Comparison of ENCODE assay signal across 25 cellular contexts in genomic region chr4:41524446-41524845, GRCh38. TPM values are rescaled to one million over a fixed set of nuclear protein-coding genes. Genes with fewer than 3 reads are reported as not detected.
DNase-seq lines count a peak whose midpoint lies in the region; ATAC-seq, FAIRE-seq and TF ChIP-seq lines count a peak whose summit lies in the region.
"Had no signal": no experiment of that assay in that cellular context is flagged by ENCODE, and none has a peak within 500 bp of the region (broad histone marks: within the 10 kb centered on the region; RNA-seq: fewer than 3 reads in every experiment).

No MANE protein-coding gene starts in this region.

- H2AFZ ChIP-seq in astrocyte (ENCODE audit: low read depth, low read length): no peak overlapping the region

- no peak for ATAC-seq in right lobe of liver
- ATAC-seq: activated CD4-positive, CD25-positive, alpha-beta regulatory T cell treated with anti-CD3 and anti-CD28 coated beads, Interleukin-2, amount 50 U/mL, for 24 hours; activated T-helper 17 cell treated with anti-CD3 and anti-CD28 coated beads, Interleukin-2, amount 50 U/mL, for 72 hours; natural killer cell treated with Interleukin-12 subunit alpha and Interleukin-12 subunit beta and Interleukin-15 and Interleukin-18, amount 100 ng/mL, for 72 hours; T-helper 17 cell had no signal

- H3K27me3 ChIP-seq in astrocyte (ENCODE audit: insufficient read depth, low read length) (no peaks in the 10 kb centered on the region), right lobe of liver (no peaks in the 10 kb centered on the region)
- H3K27me3 ChIP-seq: left lung, upper lobe of left lung had no signal

- H3K4me3 Mint-ChIP-seq in astrocyte (ENCODE audit: unreplicated experiment) (no peak overlapping the region), progenitor cell of endocrine pancreas (ENCODE audit: low read depth) (no peak overlapping the region)
- H3K4me3 Mint-ChIP-seq: activated CD4-positive, alpha-beta memory T cell treated with anti-CD3 and anti-CD28 coated beads for 36 hours; activated naive CD4-positive, alpha-beta T cell treated with anti-CD3 and anti-CD28 coated beads, Interleukin-2, amount 50 U/mL, for 24 hours; activated T-helper 17 cell treated with anti-CD3 and anti-CD28 coated beads, Interleukin-2, amount 50 U/mL, for 72 hours; CD14-positive monocyte; natural killer cell treated with Interleukin-12 subunit alpha and Interleukin-12 subunit beta and Interleukin-15 and Interleukin-18, amount 100 ng/mL, for 72 hours; T-helper 17 cell had no signal

- no peaks in the 10 kb centered on the region for H3K79me2 ChIP-seq in astrocyte (ENCODE audit: insufficient read depth, low read length)

- peak; percentile 13 for DNase-seq in DMS79 treated with DMSO at 0.1 percent for 48 hours (lab: John Stamatoyannopoulos, UW)
- no peak for DNase-seq in HTR-8/SVneo (ENCODE audit: insufficient read length, low spot score)
- DNase-seq in astrocyte (ENCODE audit: low read depth): no peak
- no peak for DNase-seq in progenitor cell of endocrine pancreas (ENCODE audit: low spot score, unreplicated experiment)
- DNase-seq in ureter (ENCODE audit: low spot score): no peak
- DNase-seq in HPDE6-E6E7 (ENCODE audit: extremely low spot score): no peak
- DNase-seq in right lobe of liver: no peak
- DNase-seq: activated CD4-positive, alpha-beta memory T cell treated with anti-CD3 and anti-CD28 coated beads for 36 hours; activated CD8-positive, alpha-beta memory T cell treated with anti-CD3 and anti-CD28 coated beads, Interleukin-2, amount 50 U/mL, for 48 hours; amygdala; left lung; midbrain; NCI-H1694 treated with DMSO at 0.1 percent for 48 hours; NCI-H526; stimulated activated CD4-positive, alpha-beta T cell treated with anti-CD3 and anti-CD28 coated beads, Interleukin-2, amount 100 ng/mL, for 48 hours; T-helper 17 cell had no signal

- H3K4me1 ChIP-seq in astrocyte (ENCODE audit: insufficient read depth, low read length) (peaks cover 13% of the 10 kb centered on the region), right lobe of liver (no peaks in the 10 kb centered on the region)
- H3K4me1 ChIP-seq: left lung had no signal

- peak overlapping the region; percentile 76 for H3K4me2 ChIP-seq in astrocyte (ENCODE audit: low read length)

- FAIRE-seq in HTR-8/SVneo (lab: Jason Lieb, UNC) (peak; percentile 51), astrocyte (lab: Jason Lieb, UNC) (no peak)
- FAIRE-seq: GM12891, RCC 7860 had no signal

- H3K4me1 Mint-ChIP-seq in astrocyte (ENCODE audit: low read depth, unreplicated experiment) (peaks cover 18% of the 10 kb centered on the region), progenitor cell of endocrine pancreas (ENCODE audit: low read depth) (peaks cover 23% of the 10 kb centered on the region)
- H3K4me1 Mint-ChIP-seq: activated naive CD4-positive, alpha-beta T cell treated with anti-CD3 and anti-CD28 coated beads, Interleukin-2, amount 50 U/mL, for 24 hours; activated T-helper 17 cell treated with anti-CD3 and anti-CD28 coated beads, Interleukin-2, amount 50 U/mL, for 72 hours; T-helper 17 cell had no signal

- H3K9ac ChIP-seq in astrocyte (ENCODE audit: low read length): no peak overlapping the region

- H3K27ac ChIP-seq in astrocyte (ENCODE audit: low read depth, low read length) (peak overlapping the region; percentile 11), right lobe of liver (no peak overlapping the region)
- H3K27ac ChIP-seq: coronary artery, left lung, upper lobe of left lung had no signal

- H3K9me3 ChIP-seq in astrocyte (ENCODE audit: insufficient read depth, low read depth, low read length) (no peaks in the 10 kb centered on the region), right lobe of liver (no peaks in the 10 kb centered on the region)
- H3K9me3 ChIP-seq: left lung, upper lobe of left lung had no signal

- TF ChIP-seq POLR2A in right lobe of liver (IDR thresholded peaks at IDR 0.05): no peak

- H3K9me3 Mint-ChIP-seq in astrocyte (ENCODE audit: unreplicated experiment) (no peaks in the 10 kb centered on the region), progenitor cell of endocrine pancreas (ENCODE audit: low read depth) (peaks cover 3% of the 10 kb centered on the region)
- H3K9me3 Mint-ChIP-seq: activated CD4-positive, alpha-beta memory T cell treated with anti-CD3 and anti-CD28 coated beads for 36 hours; activated T-helper 17 cell treated with anti-CD3 and anti-CD28 coated beads, Interleukin-2, amount 50 U/mL, for 72 hours had no signal

- H3K27ac Mint-ChIP-seq in astrocyte (ENCODE audit: unreplicated experiment) (no peak overlapping the region), progenitor cell of endocrine pancreas (peak overlapping the region; percentile 91)
- H3K27ac Mint-ChIP-seq: activated CD4-positive, alpha-beta memory T cell treated with anti-CD3 and anti-CD28 coated beads for 36 hours; activated naive CD4-positive, alpha-beta T cell treated with anti-CD3 and anti-CD28 coated beads, Interleukin-2, amount 50 U/mL, for 24 hours; activated T-helper 17 cell treated with anti-CD3 and anti-CD28 coated beads, Interleukin-2, amount 50 U/mL, for 72 hours; CD14-positive monocyte; natural killer cell treated with Interleukin-12 subunit alpha and Interleukin-12 subunit beta and Interleukin-15 and Interleukin-18, amount 100 ng/mL, for 72 hours; T-helper 17 cell had no signal

- TF ChIP-seq CTCF in astrocyte (IDR thresholded peaks at IDR 0.05; ENCODE audit: insufficient read depth, low read depth, low read length) (no peak), progenitor cell of endocrine pancreas (IDR thresholded peaks at IDR 0.05; ENCODE audit: unreplicated experiment) (no peak), right lobe of liver (IDR thresholded peaks at IDR 0.05) (no peak)

- H3K36me3 Mint-ChIP-seq in astrocyte (ENCODE audit: low read depth, unreplicated experiment): no peaks in the 10 kb centered on the region
- peaks cover 2% of the 10 kb centered on the region for H3K36me3 Mint-ChIP-seq in progenitor cell of endocrine pancreas (ENCODE audit: insufficient read depth)
- H3K36me3 Mint-ChIP-seq: activated CD4-positive, alpha-beta memory T cell treated with anti-CD3 and anti-CD28 coated beads for 36 hours; activated naive CD4-positive, alpha-beta T cell treated with anti-CD3 and anti-CD28 coated beads, Interleukin-2, amount 50 U/mL, for 24 hours; CD14-positive monocyte; natural killer cell treated with Interleukin-12 subunit alpha and Interleukin-12 subunit beta and Interleukin-15 and Interleukin-18, amount 100 ng/mL, for 72 hours had no signal

- no peaks in the 10 kb centered on the region for H3K27me3 Mint-ChIP-seq in astrocyte (ENCODE audit: low read depth, unreplicated experiment)
- peaks cover 26% of the 10 kb centered on the region for H3K27me3 Mint-ChIP-seq in progenitor cell of endocrine pancreas
- H3K27me3 Mint-ChIP-seq: activated CD4-positive, alpha-beta memory T cell treated with anti-CD3 and anti-CD28 coated beads for 36 hours; activated naive CD4-positive, alpha-beta T cell treated with anti-CD3 and anti-CD28 coated beads, Interleukin-2, amount 50 U/mL, for 24 hours; activated T-helper 17 cell treated with anti-CD3 and anti-CD28 coated beads, Interleukin-2, amount 50 U/mL, for 72 hours; T-helper 17 cell had no signal

- WGBS in right lobe of liver (ENCODE audit: insufficient coverage, low coverage, low lambda C conversion rate, missing lambda C conversion rate): 67% methylated on average over 4 of the region's 4 CpGs

- H3K36me3 ChIP-seq in astrocyte (ENCODE audit: insufficient read depth, low read length) (no peaks in the 10 kb centered on the region), right lobe of liver (no peaks in the 10 kb centered on the region)
- H3K36me3 ChIP-seq: left lung, upper lobe of left lung had no signal

- no peak overlapping the region for H3K4me3 ChIP-seq in astrocyte (ENCODE audit: insufficient read depth, low read depth, low read length)
- H3K4me3 ChIP-seq in right lobe of liver: no peak overlapping the region
- H3K4me3 ChIP-seq: coronary artery, left lung, upper lobe of left lung had no signal

- no peaks in the 10 kb centered on the region for H4K20me1 ChIP-seq in astrocyte (ENCODE audit: insufficient read depth, low read length)

- intact Hi-C loops in right lobe of liver (cut with DNase I): no loop called here

RNA-seq across cellular contexts. Expression of gene LIMCH1, which starts 13.5 kb away (rescaled TPM):
- total RNA-seq in astrocyte: 3.2 and 7.1 TPM in 2 replicates
- 12.7 and 19.4 TPM in 2 replicates for total RNA-seq in progenitor cell of endocrine pancreas
- 95.9 TPM for total RNA-seq in ureter
- 10 to 100 TPM in 4 of 6 experiments, 1 to 10 TPM in 2; 8.3 to 26.9 (median 12.9) TPM for total RNA-seq in right lobe of liver
- total RNA-seq: activated CD4-positive, alpha-beta memory T cell treated with anti-CD3 and anti-CD28 coated beads for 36 hours; activated T-helper 17 cell treated with anti-CD3 and anti-CD28 coated beads, Interleukin-2, amount 50 U/mL, for 72 hours; natural killer cell treated with Interleukin-12 subunit alpha and Interleukin-12 subunit beta and Interleukin-15 and Interleukin-18, amount 100 ng/mL, for 72 hours; T-helper 17 cell had no signal
